16 cellular contexts compared by ENCODE assay signal in genomic region chr17:68048996-68049395, GRCh38. TPM values are rescaled to one million over a fixed set of nuclear protein-coding genes. Genes with fewer than 3 reads are reported as not detected.
DNase-seq lines count a peak whose midpoint lies in the region; ATAC-seq, FAIRE-seq and TF ChIP-seq lines count a peak whose summit lies in the region.
"Had no signal": no experiment of that assay in that cellular context is flagged by ENCODE, and none has a peak within 500 bp of the region (broad histone marks: within the 10 kb centered on the region; RNA-seq: fewer than 3 reads in every experiment).

No MANE protein-coding gene starts in this region.

- CTCF ChIA-PET in A549 (lab: Yijun Ruan, JAX) = no interaction called here
- CTCF ChIA-PET in OCI-LY7 (lab: Charles Lee; ENCODE audit: unreplicated experiment) = no interaction called here

- H3K36me3 Mint-ChIP-seq in type B pancreatic cell = peaks cover 12% of the 10 kb centered on the region
- H3K36me3 Mint-ChIP-seq: activated naive CD8-positive, alpha-beta T cell had no signal

- H3K79me2 ChIP-seq in OCI-LY7 (ENCODE audit: insufficient read depth, low read depth, low read length) = no peaks in the 10 kb centered on the region

- H3K9me2 ChIP-seq in OCI-LY7 (ENCODE audit: insufficient read depth, low read length) = no peaks in the 10 kb centered on the region

- TF ChIP-seq EP300 in A549 (IDR thresholded peaks at IDR 0.05) = no peak

- H3K9me3 ChIP-seq in A549 (no peaks in the 10 kb centered on the region), OCI-LY7 (ENCODE audit: low read length) (no peaks in the 10 kb centered on the region)
- H3K9me3 ChIP-seq: heart left ventricle had no signal

- ATAC-seq in A549 (peak; percentile 65 to 77; a peak in 5 of 6 replicates), GM21515 (IDR thresholded peaks at IDR 0.05; ENCODE audit: unreplicated experiment) (no peak)
- ATAC-seq: natural killer cell had no signal

- intact Hi-C loops in OCI-LY7 (cut with micrococcal nuclease; ENCODE audit: unreplicated experiment) = no loop called here

- H3K4me2 ChIP-seq in A549 = no peak overlapping the region
- no peak overlapping the region for H3K4me2 ChIP-seq in OCI-LY7 (ENCODE audit: low read length)

- H3K9me3 Mint-ChIP-seq in type B pancreatic cell = no peaks in the 10 kb centered on the region
- H3K9me3 Mint-ChIP-seq: natural killer cell had no signal

- H3K27ac ChIP-seq in A549 (no peak overlapping the region), OCI-LY7 (ENCODE audit: low read depth, low read length, poor library complexity, severe bottlenecking) (no peak overlapping the region)

- H3K4me3 Mint-ChIP-seq in type B pancreatic cell = no peak overlapping the region
- H3K4me3 Mint-ChIP-seq: activated naive CD8-positive, alpha-beta T cell; natural killer cell had no signal

- TF ChIP-seq RAD21 in A549 (conservative IDR thresholded peaks at IDR 0.05 in 1 of 2, IDR thresholded peaks at IDR 0.05 in 1 of 2) = no peak

- POLR2A ChIA-PET in A549 (lab: Yijun Ruan, JAX) = no interaction called here
- POLR2A ChIA-PET in OCI-LY7 (lab: Charles Lee) = no interaction called here

- H3K27ac Mint-ChIP-seq in type B pancreatic cell = no peak overlapping the region
- H3K27ac Mint-ChIP-seq: activated naive CD8-positive, alpha-beta T cell; natural killer cell had no signal

- no TSS peak for BruUV-seq in OCI-LY7 (replicated peaks; lab: Mats Ljungman, UMichigan)

- TF ChIP-seq POLR2A in A549 (IDR thresholded peaks at IDR 0.05; ENCODE audit: low read length) = no peak

- H3K4me3 ChIP-seq in A549 (no peak overlapping the region), OCI-LY7 (ENCODE audit: low read depth, low read length, poor library complexity, severe bottlenecking) (no peak overlapping the region), choroid plexus epithelial cell (ENCODE audit: low read depth, low read length) (no peak overlapping the region)
- H3K4me3 ChIP-seq: heart left ventricle had no signal

- peaks cover 50% of the 10 kb centered on the region for H3K36me3 ChIP-seq in OCI-LY7 (ENCODE audit: insufficient read depth, low read length)

- FAIRE-seq in A549 (lab: Jason Lieb, UNC) = peak; percentile 51

- no peak overlapping the region for H2AFZ ChIP-seq in OCI-LY7 (ENCODE audit: low read length)

- H3K4me1 Mint-ChIP-seq in type B pancreatic cell (ENCODE audit: unreplicated experiment) = peaks cover 9% of the 10 kb centered on the region
- H3K4me1 Mint-ChIP-seq: natural killer cell had no signal

- H3K4me1 ChIP-seq in A549 (no peaks in the 10 kb centered on the region; the same call in 2 of the 3 replicates), OCI-LY7 (ENCODE audit: insufficient read depth, low read length, poor library complexity, severe bottlenecking) (no peaks in the 10 kb centered on the region)

- peaks cover 12% of the 10 kb centered on the region; the same call in 1 of the 2 replicates for H4K20me1 ChIP-seq in OCI-LY7 (ENCODE audit: insufficient read depth, low read length)

- no peaks in the 10 kb centered on the region for H3K27me3 Mint-ChIP-seq in type B pancreatic cell
- H3K27me3 Mint-ChIP-seq: activated naive CD8-positive, alpha-beta T cell had no signal

- 95% methylated on average over 2 of the region's 2 CpGs for WGBS in A549 (ENCODE audit: missing lambda C conversion rate)

- TF ChIP-seq CTCF in A549 (IDR thresholded peaks at IDR 0.05) (no peak), OCI-LY7 (conservative IDR thresholded peaks at IDR 0.05; ENCODE audit: low read length) (no peak), choroid plexus epithelial cell (conservative IDR thresholded peaks at IDR 0.05; ENCODE audit: low read depth, low read length) (no peak), type B pancreatic cell (conservative IDR thresholded peaks at IDR 0.05) (no peak)

- DNase-seq in A549 (ENCODE audit: low read depth in 1 of 2, low spot score in 1 of 2) (peak in 1 of 2 experiments; percentile 31), ELR (ENCODE audit: low read depth) (peak; percentile 58), OCI-LY7 (ENCODE audit: low spot score) (peak; percentile 37), choroid plexus epithelial cell (ENCODE audit: low read depth) (peak; percentile 21), type B pancreatic cell (ENCODE audit: extremely low spot score, unreplicated experiment) (no peak), NCI-H2196 (lab: John Stamatoyannopoulos, UW; ENCODE audit: unreplicated experiment) (no peak), D341Med (ENCODE audit: low spot score) (no peak)
- DNase-seq: heart left ventricle; left ventricle myocardium superior; natural killer cell; NCI-H1417; right cardiac atrium; RPMI8226; stimulated activated naive CD4-positive, alpha-beta T cell had no signal

TF ChIP-seq in A549, 52 proteins besides CTCF, POLR2A, EP300 and RAD21:
- TF ChIP-seq CBX2 (IDR thresholded peaks at IDR 0.05; ENCODE audit: borderline replicate concordance, low read depth) (no peak), KDM1A (IDR thresholded peaks at IDR 0.05; ENCODE audit: low read depth) (no peak), MAX (IDR thresholded peaks at IDR 0.05) (no peak), ZNF302 (CRISPR knock-in tag; IDR thresholded peaks at IDR 0.05) (no peak), HOXA7 (CRISPR knock-in tag; IDR thresholded peaks at IDR 0.05) (no peak), HOXB13 (CRISPR knock-in tag; IDR thresholded peaks at IDR 0.05; ENCODE audit: low read depth) (no peak), FOSL2 (IDR thresholded peaks at IDR 0.05) (no peak), FOSL2 (CRISPR knock-in tag; IDR thresholded peaks at IDR 0.05) (no peak), CHD2 (IDR thresholded peaks at IDR 0.05; ENCODE audit: low read length, partially characterized antibody) (no peak), HES2 (IDR thresholded peaks at IDR 0.05) (no peak), CHD4 (IDR thresholded peaks at IDR 0.05; ENCODE audit: borderline replicate concordance) (no peak), CEBPB (IDR thresholded peaks at IDR 0.05) (no peak), TP53 (CRISPR knock-in tag; IDR thresholded peaks at IDR 0.05) (no peak), FOSB (CRISPR knock-in tag; IDR thresholded peaks at IDR 0.05) (no peak), MAZ (IDR thresholded peaks at IDR 0.05; ENCODE audit: borderline replicate concordance, low read depth, low read length) (no peak), ZC3H11A (IDR thresholded peaks at IDR 0.05) (no peak)

RNA-seq across cellular contexts. Expression of gene KPNA2, which starts 13.5 kb away (rescaled TPM):
- 382 and 429 TPM in 2 replicates for polyA plus RNA-seq in A549 (2011; rRNA removed)
- 307 and 329 TPM in 2 replicates for polyA plus RNA-seq in A549 (2012; cell fraction: cytosol; rRNA removed)
- 276 and 345 TPM in 2 replicates for polyA plus RNA-seq in A549 (2012; cell fraction: nucleus; rRNA removed)
- polyA plus RNA-seq in A549 (2017; fragmentation: RNase III; extraction: RNeasy Plus Mini Kit Qiagen cat#74134 plus additional on column Dnase treatment) = 614 to 826 TPM (median 700 TPM) in 3 replicates
- 495 and 508 TPM in 2 replicates for polyA minus RNA-seq in A549 (2011; rRNA and poly(A)+ RNA removed)
- total RNA-seq in OCI-LY7 (2014; rRNA removed; shearing (Covaris generic)) = 253 and 397 TPM in 2 replicates
- total RNA-seq in OCI-LY7 (2022) = 394 and 416 TPM in 2 replicates
- total RNA-seq in type B pancreatic cell (ENCODE audit: low replicate concordance) = 99.6 and 211 TPM in 2 replicates

RNA-seq across cellular contexts. Expression of gene C17orf58, which starts 52.7 kb away (rescaled TPM):
- polyA plus RNA-seq in A549 (2011; rRNA removed) (18.4 and 20.0 TPM in 2 replicates), A549 (2017; fragmentation: RNase III; extraction: RNeasy Plus Mini Kit Qiagen cat#74134 plus additional on column Dnase treatment) (9.6 to 11.2 TPM (median 9.9 TPM) in 3 replicates)
- polyA plus RNA-seq in A549 (2012; cell fraction: cytosol; rRNA removed) = 18.1 and 22.4 TPM in 2 replicates
- 7.9 and 8.5 TPM in 2 replicates for polyA plus RNA-seq in A549 (2012; cell fraction: nucleus; rRNA removed)
- 8.9 and 10.0 TPM in 2 replicates for polyA minus RNA-seq in A549 (2011; rRNA and poly(A)+ RNA removed)
- 17.8 and 19.4 TPM in 2 replicates for total RNA-seq in OCI-LY7 (2014; rRNA removed; shearing (Covaris generic))
- total RNA-seq in OCI-LY7 (2022) (24.0 and 27.7 TPM in 2 replicates), type B pancreatic cell (ENCODE audit: low replicate concordance) (8.1 and 8.8 TPM in 2 replicates)

Comparison
In these comparisons a context has a peak if more than half of its experiments do, and no peak if none do; other contexts are left out.
1. DNase-seq: peak in ELR (single experiment), OCI-LY7 (single experiment) and choroid plexus epithelial cell (single experiment); none in type B pancreatic cell (single experiment), NCI-H2196 (single experiment) and D341Med (single experiment).